Comparison of ENCODE assay signal across 1 cellular context in genomic region chr7:66083677-66084076, GRCh38.
TF ChIP-seq lines count a peak whose summit lies in the region.

No MANE protein-coding gene starts in this region.

TF ChIP-seq in HepG2, 621 proteins besides CTCF, POLR2A, EP300 and RAD21:
- TF ChIP-seq STAG1 (CRISPR knock-in tag; IDR thresholded peaks at IDR 0.05), result 0 out of 2 replicates have a peak, but pooled peaks have one; percentile 3
- TF ChIP-seq BRD4 (CRISPR knock-in tag; IDR thresholded peaks at IDR 0.05), result no peak
